ENCODE assay signal across 8 cellular contexts in the genomic region with DNA sequence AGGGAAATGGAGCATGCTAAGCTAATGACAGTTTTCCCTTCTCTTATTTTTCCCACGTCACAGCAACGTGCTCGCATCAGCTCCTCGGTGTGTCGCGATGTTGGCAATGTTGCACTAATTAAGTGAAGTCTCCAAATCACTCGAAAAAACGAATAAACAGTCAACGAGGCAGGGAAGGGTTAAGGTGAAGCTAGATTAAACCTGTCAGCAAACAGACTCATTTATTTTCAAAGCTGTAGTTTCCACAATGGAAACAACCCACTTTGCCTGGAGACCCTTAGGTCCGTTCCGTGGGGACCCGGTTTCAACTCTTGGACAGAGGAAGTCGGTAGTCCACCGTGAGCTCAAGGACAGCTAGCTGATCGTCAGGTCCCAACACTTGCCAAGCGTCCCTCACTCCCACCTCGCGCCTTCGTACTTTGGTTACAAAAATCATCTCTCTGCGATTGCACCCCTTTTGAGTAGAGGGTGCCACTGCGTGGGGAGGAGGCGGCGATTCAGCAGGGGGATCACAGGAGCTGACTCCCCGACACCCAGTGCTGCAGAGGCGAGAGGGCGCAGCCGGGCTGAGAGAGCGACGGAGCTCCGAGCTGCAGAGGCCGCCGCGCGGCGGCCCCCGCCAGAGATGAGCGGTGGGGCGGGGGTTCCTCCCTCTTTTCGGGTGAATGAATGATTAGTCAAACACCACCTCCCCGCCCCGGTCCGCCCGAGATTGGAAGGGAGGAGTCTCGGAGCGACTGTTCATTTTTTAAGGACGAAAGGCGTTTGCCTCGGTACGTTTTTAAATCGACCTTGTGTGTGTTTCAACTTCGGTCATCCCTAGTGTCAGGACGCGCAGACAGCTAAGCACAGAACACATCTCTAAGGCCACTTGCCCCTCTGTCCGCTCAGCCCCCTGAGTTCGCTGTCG. TPM values are rescaled to one million over a fixed set of nuclear protein-coding genes. Genes with fewer than 3 reads are reported as not detected.
DNase-seq lines count a peak whose midpoint lies in the region; ATAC-seq, FAIRE-seq and TF ChIP-seq lines count a peak whose summit lies in the region.

No MANE protein-coding gene starts in this region.

- peak; percentile 55 for ATAC-seq in activated naive CD8-positive, alpha-beta T cell treated with anti-CD3 and anti-CD28 coated beads, Interleukin-2, amount 50 U/mL, for 24 hours
- ATAC-seq in pancreas (peak; percentile 28 to 76 (median 64)), GM21390 (IDR thresholded peaks at IDR 0.05; ENCODE audit: unreplicated experiment) (no peak)

- no peaks in the 10 kb centered on the region for H3K9me3 Mint-ChIP-seq in activated naive CD8-positive, alpha-beta T cell treated with anti-CD3 and anti-CD28 coated beads, Interleukin-2, amount 50 U/mL, for 24 hours

- peak overlapping the region; percentile 65 for H3K4me3 Mint-ChIP-seq in activated naive CD8-positive, alpha-beta T cell treated with anti-CD3 and anti-CD28 coated beads, Interleukin-2, amount 50 U/mL, for 24 hours

- H3K27me3 ChIP-seq in right atrium auricular region (peaks cover 3 to 16% of the 10 kb centered on the region in 2 donors), pancreas (peaks cover 0 to 19% (median 6%) of the 10 kb centered on the region in 4 donors)

- intact Hi-C loops in pancreas (cut with DNase I), result no loop called here

- no peaks in the 10 kb centered on the region for H3K36me3 ChIP-seq in right atrium auricular region
- no peaks in the 10 kb centered on the region for H3K36me3 ChIP-seq in pancreas

- TF ChIP-seq CTCF in GM10266 (IDR thresholded peaks at IDR 0.05; ENCODE audit: control insufficient read depth, insufficient read depth, low read depth, missing control alignments) (no peak), right atrium auricular region (IDR thresholded peaks at IDR 0.05) (no peak), pancreas (IDR thresholded peaks at IDR 0.05) (no peak)

- H3K27me3 Mint-ChIP-seq in activated naive CD8-positive, alpha-beta T cell treated with anti-CD3 and anti-CD28 coated beads, Interleukin-2, amount 50 U/mL, for 24 hours, result peaks cover 62% of the 10 kb centered on the region

- peak; percentile 10 for DNase-seq in GM10266 (ENCODE audit: extremely low spot score)
- peak; percentile 22 for DNase-seq in HuH-7.5 (ENCODE audit: low spot score)
- peak; percentile 25 for DNase-seq in activated naive CD8-positive, alpha-beta T cell treated with anti-CD3 and anti-CD28 coated beads, Interleukin-2, amount 50 U/mL, for 24 hours
- DNase-seq in right atrium auricular region (ENCODE audit: low spot score), result no peak
- peak in 3 of 6 donors; percentile 14 to 68 (median 57) for DNase-seq in pancreas
- no peak for DNase-seq in NCI-H2107 (lab: John Stamatoyannopoulos, UW)
- no peak for DNase-seq in RPMI8226

- H3K4me1 Mint-ChIP-seq in activated naive CD8-positive, alpha-beta T cell treated with anti-CD3 and anti-CD28 coated beads, Interleukin-2, amount 50 U/mL, for 24 hours, result peaks cover 9% of the 10 kb centered on the region

- peak overlapping the region; percentile 37 to 57 for H3K4me3 ChIP-seq in right atrium auricular region
- peak overlapping the region; percentile 16 to 57 (median 32) for H3K4me3 ChIP-seq in pancreas

- H3K27ac ChIP-seq in right atrium auricular region (peak overlapping the region in 1 of 2 donors; percentile 6), pancreas (no peak overlapping the region)

- FAIRE-seq in pancreas (lab: Jason Lieb, UNC), result no peak

- no peaks in the 10 kb centered on the region for H3K36me3 Mint-ChIP-seq in activated naive CD8-positive, alpha-beta T cell treated with anti-CD3 and anti-CD28 coated beads, Interleukin-2, amount 50 U/mL, for 24 hours (ENCODE audit: low read depth)

- no peak overlapping the region for H3K27ac Mint-ChIP-seq in activated naive CD8-positive, alpha-beta T cell treated with anti-CD3 and anti-CD28 coated beads, Interleukin-2, amount 50 U/mL, for 24 hours

- H3K9me3 ChIP-seq in right atrium auricular region (no peaks in the 10 kb centered on the region), pancreas (no peaks in the 10 kb centered on the region)

- peaks cover 0 to 8% of the 10 kb centered on the region in 2 donors for H3K4me1 ChIP-seq in right atrium auricular region
- H3K4me1 ChIP-seq in pancreas, result peaks cover 0 to 3% (median 0%) of the 10 kb centered on the region in 3 donors

- 2 to 3% methylated on average over 53 to 56 of the region's 56 CpGs for WGBS in pancreas, 2 donors

RNA-seq across cellular contexts. Expression of a gene that starts 1.3 kb away (rescaled TPM):
- 1 to 10 TPM; 3.0 to 3.8 TPM for total RNA-seq in right atrium auricular region
- 1 to 10 TPM in 1 of 6 donors, under 1 TPM in 5; 0.14 to 1.6 (median 0.46) TPM for total RNA-seq in pancreas
- under 1 TPM; 0.23 to 0.73 TPM for polyA plus RNA-seq in pancreas

Comparison
In these comparisons a context has a peak if more than half of its experiments do, and no peak if none do; other contexts are left out.
1. DNase-seq: peak in GM10266 (single experiment), HuH-7.5 (single experiment) and activated naive CD8-positive, alpha-beta T cell treated with anti-CD3 and anti-CD28 coated beads, Interleukin-2, amount 50 U/mL, for 24 hours (single experiment); none in right atrium auricular region (single experiment), NCI-H2107 (single experiment) and RPMI8226 (single experiment).